ENCODE assay signal across 1 cellular context in genomic region chr5:131877873-131878272, GRCh38.
TF ChIP-seq lines count a peak whose summit lies in the region.

No MANE protein-coding gene starts in this region.

TF ChIP-seq in HCT116, 20 proteins besides CTCF, POLR2A, EP300 and RAD21 (continued from another document):
- TF ChIP-seq ZBTB33 (IDR thresholded peaks at IDR 0.05; ENCODE audit: extremely low read depth, insufficient replicate concordance, low read length) (no peak), YY1 (IDR thresholded peaks at IDR 0.05; ENCODE audit: extremely low read depth, insufficient replicate concordance, low read depth, low read length) (no peak), SRF (IDR thresholded peaks at IDR 0.05; ENCODE audit: low read depth) (no peak), POLR2AphosphoS5 (IDR thresholded peaks at IDR 0.05; ENCODE audit: low read depth, low read length) (no peak), SP1 (IDR thresholded peaks at IDR 0.05; ENCODE audit: low read depth) (no peak), SIN3A (IDR thresholded peaks at IDR 0.05; ENCODE audit: low read depth) (no peak), EZH2phosphoT487 (IDR thresholded peaks at IDR 0.05; ENCODE audit: borderline replicate concordance) (no peak), JUND (IDR thresholded peaks at IDR 0.05) (no peak), ELF1 (IDR thresholded peaks at IDR 0.05; ENCODE audit: borderline replicate concordance, low read depth) (no peak)
